8 cellular contexts compared by ENCODE assay signal in genomic region chr17:77429985-77430752, GRCh38.
A peak's percentile ranks its signal among the peaks of the same experiment; 100 is the strongest.
DNase-seq lines count a peak whose midpoint lies in the region; ATAC-seq and TF ChIP-seq lines count a peak whose summit lies in the region.

No MANE protein-coding gene starts in this region.

- intact Hi-C loops in dendritic cell treated with granulocyte-macrophage colony-stimulating factor and Interleukin-4, amounts not matched to agents 40 ng/mL and 50 ng/mL, for 4 days (cut with micrococcal nuclease), result loop anchor here (1.0 to 10.0 kb wide), 2 partner anchors 55 to 65 kb away; no protein-coding TSS in a partner anchor
- intact Hi-C loops in right lobe of liver (cut with DNase I), result loop anchor here in 1 of 2 donors (5.0 kb wide), 1 partner anchor 62 kb away; no protein-coding TSS in a partner anchor

- peaks cover 48% of the 10 kb centered on the region for H3K36me3 Mint-ChIP-seq in dendritic cell treated with granulocyte-macrophage colony-stimulating factor and Interleukin-4, amounts not matched to agents 40 ng/mL and 50 ng/mL, for 4 days (ENCODE audit: low read depth)

- H3K27ac ChIP-seq in right lobe of liver, result peak overlapping the region; percentile 37 to 73 (median 68)

- peaks cover 84% of the 10 kb centered on the region for H3K4me1 Mint-ChIP-seq in dendritic cell treated with granulocyte-macrophage colony-stimulating factor and Interleukin-4, amounts not matched to agents 40 ng/mL and 50 ng/mL, for 4 days (ENCODE audit: low read depth)

- TF ChIP-seq CTCF in right lobe of liver (IDR thresholded peaks at IDR 0.05), result peak; percentile 74 to 85 (median 82)

- DNase-seq in NCI-H2029 (lab: John Stamatoyannopoulos, UW), result peak; percentile 29
- no peak for DNase-seq in NCI-H2029 treated with DMSO at 0.1 percent for 48 hours (lab: John Stamatoyannopoulos, UW)
- peak; percentile 35 for DNase-seq in NCI-H1092 treated with DMSO at 0.1 percent for 48 hours (lab: John Stamatoyannopoulos, UW)
- DNase-seq in activated CD4-positive, alpha-beta T cell treated with anti-CD3 and anti-CD28 coated beads, Interleukin-2, amount 50 U/mL, for 1 hour, result peak; percentile 88
- DNase-seq in right lobe of liver, result peak; percentile 88 to 93 (median 88)
- DNase-seq in stimulated activated CD4-positive, alpha-beta T cell treated with anti-CD3 and anti-CD28 coated beads, Interleukin-4, amount 100 ng/mL, for 48 hours (ENCODE audit: low read depth in 2 of 2), result peak; percentile 83 to 84

- peaks cover 0 to 62% (median 31%) of the 10 kb centered on the region in 4 donors for H3K4me1 ChIP-seq in right lobe of liver

- no peaks in the 10 kb centered on the region for H3K36me3 ChIP-seq in right lobe of liver

- H3K4me3 ChIP-seq in right lobe of liver, result no peak overlapping the region

- no peaks in the 10 kb centered on the region for H3K9me3 ChIP-seq in right lobe of liver

- no peak for TF ChIP-seq POLR2A in right lobe of liver (IDR thresholded peaks at IDR 0.05)

- ATAC-seq in right lobe of liver (peak; percentile 70 to 83 (median 75)), HG03342 (IDR thresholded peaks at IDR 0.05; ENCODE audit: unreplicated experiment) (no peak)

- peak overlapping the region; percentile 86 for H3K27ac Mint-ChIP-seq in dendritic cell treated with granulocyte-macrophage colony-stimulating factor and Interleukin-4, amounts not matched to agents 40 ng/mL and 50 ng/mL, for 4 days

- peak overlapping the region; percentile 20 for H3K4me3 Mint-ChIP-seq in dendritic cell treated with granulocyte-macrophage colony-stimulating factor and Interleukin-4, amounts not matched to agents 40 ng/mL and 50 ng/mL, for 4 days

- no peaks in the 10 kb centered on the region for H3K27me3 ChIP-seq in right lobe of liver

- H3K27me3 Mint-ChIP-seq in dendritic cell treated with granulocyte-macrophage colony-stimulating factor and Interleukin-4, amounts not matched to agents 40 ng/mL and 50 ng/mL, for 4 days, result peaks cover 2% of the 10 kb centered on the region

- 3% methylated on average over 12 of the region's 16 CpGs for WGBS in right lobe of liver (ENCODE audit: insufficient coverage, low coverage, low lambda C conversion rate, missing lambda C conversion rate)

- H3K9me3 Mint-ChIP-seq in dendritic cell treated with granulocyte-macrophage colony-stimulating factor and Interleukin-4, amounts not matched to agents 40 ng/mL and 50 ng/mL, for 4 days, result no peaks in the 10 kb centered on the region
